ENCODE assay signal across 20 cellular contexts in genomic region chr20:48741669-48742068, GRCh38.
"Had no signal": no experiment of that assay in that cellular context is flagged by ENCODE, and none has a peak within 500 bp of the region (broad histone marks: within the 10 kb centered on the region; RNA-seq: fewer than 3 reads in every experiment).

No MANE protein-coding gene starts in this region.

- H3K9me3 Mint-ChIP-seq: activated CD4-positive, alpha-beta memory T cell treated with anti-CD3 and anti-CD28 coated beads for 36 hours; nephron progenitor cell had no signal

- ATAC-seq: left ventricle myocardium superior had no signal

- H3K27ac Mint-ChIP-seq: activated CD4-positive, alpha-beta memory T cell treated with anti-CD3 and anti-CD28 coated beads for 36 hours; nephron progenitor cell had no signal

- H3K27me3 Mint-ChIP-seq: activated CD4-positive, alpha-beta memory T cell treated with anti-CD3 and anti-CD28 coated beads for 36 hours had no signal

- H3K27ac ChIP-seq: coronary artery, esophagus squamous epithelium, sigmoid colon, SJSA1, spleen, tibial nerve, vagina had no signal

- H3K4me3 Mint-ChIP-seq: activated CD4-positive, alpha-beta memory T cell treated with anti-CD3 and anti-CD28 coated beads for 36 hours; nephron progenitor cell had no signal

- DNase-seq: activated CD4-positive, alpha-beta memory T cell treated with anti-CD3 and anti-CD28 coated beads for 36 hours; activated CD4-positive, alpha-beta T cell treated with anti-CD3 and anti-CD28 coated beads for 1 hour; activated CD8-positive, alpha-beta memory T cell treated with anti-CD3 and anti-CD28 coated beads, Interleukin-2, amount 50 U/mL, for 48 hours; activated naive CD4-positive, alpha-beta T cell; amniotic stem cell; effector CD4-positive, alpha-beta T cell; esophagus squamous epithelium; hippocampal formation; left ventricle myocardium superior; mesenchymal stem cell; nephron progenitor cell; sigmoid colon; spleen; stimulated activated CD4-positive, alpha-beta T cell treated with anti-CD3 and anti-CD28 coated beads, Interleukin-1b, Interleukin-23, amount 100 ng/mL, for 48 hours; SW 1271; T-helper 9 cell had no signal
